17 cellular contexts compared by ENCODE assay signal in the genomic region with DNA sequence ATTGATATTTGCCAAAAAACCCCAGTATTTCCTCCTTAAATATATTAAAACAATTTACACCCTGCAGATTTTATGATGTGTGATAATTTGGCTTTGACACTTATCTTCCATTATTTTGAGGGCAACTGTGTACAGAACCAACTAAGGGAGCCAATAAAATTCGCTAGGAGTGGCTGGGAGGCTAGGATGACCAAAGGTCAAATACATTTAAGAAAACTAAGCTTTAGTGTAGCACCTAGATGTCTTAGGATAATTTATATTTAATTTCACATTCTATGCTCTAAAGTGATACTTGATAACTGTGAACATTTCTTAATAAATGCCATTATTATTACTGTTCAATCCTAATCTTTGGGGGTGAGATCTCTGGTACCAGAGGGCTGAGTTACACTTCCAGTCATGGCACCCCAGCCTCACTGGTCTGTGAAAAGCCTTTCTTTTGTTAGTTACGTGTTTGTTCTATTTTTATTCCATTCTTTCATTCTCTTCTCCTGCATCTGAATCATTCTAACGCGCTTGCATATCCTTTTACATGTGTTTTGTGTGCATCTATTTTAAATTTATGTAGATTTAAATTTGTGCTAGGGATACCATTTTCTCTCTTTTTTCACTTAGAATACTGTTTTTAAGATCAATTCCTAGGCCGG. TPM values are rescaled to one million over a fixed set of nuclear protein-coding genes. Genes with fewer than 3 reads are reported as not detected.
DNase-seq lines count a peak whose midpoint lies in the region; ATAC-seq and TF ChIP-seq lines count a peak whose summit lies in the region.
"Had no signal": no experiment of that assay in that cellular context is flagged by ENCODE, and none has a peak within 500 bp of the region (broad histone marks: within the 10 kb centered on the region; RNA-seq: fewer than 3 reads in every experiment).

No MANE protein-coding gene starts in this region.

- 98 to 99% methylated on average over 5 of the region's 5 CpGs for WGBS in GM23248 (ENCODE audit: low coverage in 1 of 2, low lambda C conversion rate in 2 of 2, missing lambda C conversion rate in 2 of 2), 2 experiments

- H3K4me2 ChIP-seq in neural progenitor cell (peak overlapping the region; percentile 1), GM23248 (ENCODE audit: unreplicated experiment) (no peak overlapping the region)
- H3K4me2 ChIP-seq: A549, BLaER1 had no signal

- no peak for DNase-seq in natural killer cell
- DNase-seq in natural killer cell treated with Interleukin-12 subunit alpha and Interleukin-12 subunit beta and Interleukin-15 and Interleukin-18, amount 100 ng/mL, for 72 hours (ENCODE audit: low spot score) = no peak
- no peak for DNase-seq in neural progenitor cell (ENCODE audit: low spot score)
- no peak for DNase-seq in GM23248
- no peak for DNase-seq in activated CD4-positive, alpha-beta T cell treated with anti-CD3 and anti-CD28 coated beads for 1 hour
- DNase-seq: CD4-positive, alpha-beta memory T cell; DMS153; DMS79; GDM1; H9 had no signal

- TF ChIP-seq CTCF in natural killer cell (IDR thresholded peaks at IDR 0.05) (no peak), neural progenitor cell (IDR thresholded peaks at IDR 0.05) (no peak)

- ATAC-seq in natural killer cell (no peak), GM19328 (IDR thresholded peaks at IDR 0.05; ENCODE audit: unreplicated experiment) (no peak)
- ATAC-seq in natural killer cell treated with Interleukin-12 subunit alpha and Interleukin-12 subunit beta and Interleukin-15 and Interleukin-18, amount 100 ng/mL, for 72 hours = no peak
- ATAC-seq: A549 had no signal

- H3K9me3 Mint-ChIP-seq in natural killer cell (no peaks in the 10 kb centered on the region), neural progenitor cell (no peaks in the 10 kb centered on the region)
- no peaks in the 10 kb centered on the region for H3K9me3 Mint-ChIP-seq in natural killer cell treated with Interleukin-12 subunit alpha and Interleukin-12 subunit beta and Interleukin-15 and Interleukin-18, amount 100 ng/mL, for 72 hours
- H3K9me3 Mint-ChIP-seq: CD14-positive monocyte; CD4-positive, alpha-beta memory T cell; H9 had no signal

- peaks cover 24% of the 10 kb centered on the region for H3F3A ChIP-seq in neural progenitor cell (ENCODE audit: low read depth)
- H3F3A ChIP-seq in GM23248 (ENCODE audit: insufficient read depth) = peaks cover 7% of the 10 kb centered on the region; the same call in 1 of the 2 replicates

- H3K4me3 Mint-ChIP-seq in natural killer cell = peak overlapping the region; percentile 21
- H3K4me3 Mint-ChIP-seq in natural killer cell treated with Interleukin-12 subunit alpha and Interleukin-12 subunit beta and Interleukin-15 and Interleukin-18, amount 100 ng/mL, for 72 hours = no peak overlapping the region
- H3K4me3 Mint-ChIP-seq in neural progenitor cell = no peak overlapping the region
- H3K4me3 Mint-ChIP-seq: CD14-positive monocyte; CD4-positive, alpha-beta memory T cell; H9 had no signal

- H3K27me3 ChIP-seq in neural progenitor cell (no peaks in the 10 kb centered on the region), skeletal muscle tissue (ENCODE audit: control insufficient read depth in 3 of 3, insufficient read depth in 3 of 3, low read length in 3 of 3) (no peaks in the 10 kb centered on the region), GM23248 (replicated peaks; ENCODE audit: insufficient read depth) (no peaks in the 10 kb centered on the region)
- H3K27me3 ChIP-seq: BLaER1 had no signal

- intact Hi-C loops in natural killer cell (cut with micrococcal nuclease) = no loop called here

- H3K27ac Mint-ChIP-seq in natural killer cell (no peak overlapping the region), neural progenitor cell (no peak overlapping the region)
- no peak overlapping the region for H3K27ac Mint-ChIP-seq in natural killer cell treated with Interleukin-12 subunit alpha and Interleukin-12 subunit beta and Interleukin-15 and Interleukin-18, amount 100 ng/mL, for 72 hours
- H3K27ac Mint-ChIP-seq: CD4-positive, alpha-beta memory T cell had no signal

- H3K9me2 ChIP-seq in GM23248 (ENCODE audit: insufficient read depth) = no peaks in the 10 kb centered on the region

- in situ Hi-C loops in GM23248 (cut with MboI) = no loop called here

- H3K9ac ChIP-seq in neural progenitor cell = no peak overlapping the region
- no peak overlapping the region for H3K9ac ChIP-seq in skeletal muscle tissue (ENCODE audit: low read depth in 1 of 3, low read length in 3 of 3)
- no peak overlapping the region for H3K9ac ChIP-seq in GM23248
- H3K9ac ChIP-seq: BLaER1 had no signal

- H3K4me1 Mint-ChIP-seq in natural killer cell (peaks cover 17 to 26% of the 10 kb centered on the region in 2 donors), neural progenitor cell (peaks cover 3% of the 10 kb centered on the region)
- peaks cover 11 to 24% of the 10 kb centered on the region in 2 donors for H3K4me1 Mint-ChIP-seq in natural killer cell treated with Interleukin-12 subunit alpha and Interleukin-12 subunit beta and Interleukin-15 and Interleukin-18, amount 100 ng/mL, for 72 hours (ENCODE audit: low read depth in 2 of 2)

- H3K27ac ChIP-seq in neural progenitor cell (no peak overlapping the region), skeletal muscle tissue (ENCODE audit: low read depth, low read length) (peak overlapping the region; percentile 26), GM23248 (no peak overlapping the region)
- H3K27ac ChIP-seq: 22Rv1, A549, BLaER1 had no signal

- no peaks in the 10 kb centered on the region for H3K27me3 Mint-ChIP-seq in natural killer cell (ENCODE audit: low read depth in 2 of 2)
- H3K27me3 Mint-ChIP-seq in natural killer cell treated with Interleukin-12 subunit alpha and Interleukin-12 subunit beta and Interleukin-15 and Interleukin-18, amount 100 ng/mL, for 72 hours = no peaks in the 10 kb centered on the region
- H3K27me3 Mint-ChIP-seq in neural progenitor cell (ENCODE audit: insufficient read depth, low read depth) = no peaks in the 10 kb centered on the region
- H3K27me3 Mint-ChIP-seq: CD4-positive, alpha-beta memory T cell had no signal

- H3K4me3 ChIP-seq in neural progenitor cell (no peak overlapping the region), skeletal muscle tissue (ENCODE audit: low read length in 3 of 3) (no peak overlapping the region), GM23248 (no peak overlapping the region)
- H3K4me3 ChIP-seq: A549, BLaER1 had no signal

- peaks cover 8% of the 10 kb centered on the region for H3K36me3 ChIP-seq in neural progenitor cell
- H3K36me3 ChIP-seq in skeletal muscle tissue (ENCODE audit: control insufficient read depth in 3 of 3, insufficient read depth in 3 of 3, low read length in 3 of 3) = peaks cover 0 to 4% (median 2%) of the 10 kb centered on the region in 3 donors
- peaks cover 30% of the 10 kb centered on the region for H3K36me3 ChIP-seq in GM23248 (ENCODE audit: low read depth)

- H3K9me3 ChIP-seq in neural progenitor cell (ENCODE audit: low read depth) = no peaks in the 10 kb centered on the region
- H3K9me3 ChIP-seq in skeletal muscle tissue (ENCODE audit: control insufficient read depth in 3 of 3, low read length in 3 of 3) = no peaks in the 10 kb centered on the region
- no peaks in the 10 kb centered on the region for H3K9me3 ChIP-seq in GM23248 (ENCODE audit: low read depth)
- H3K9me3 ChIP-seq: A549, BLaER1 had no signal

- H4K20me1 ChIP-seq in neural progenitor cell (ENCODE audit: low read depth) (peaks cover 50% of the 10 kb centered on the region), GM23248 (ENCODE audit: insufficient read depth) (peaks cover 4% of the 10 kb centered on the region; the same call in 1 of the 2 replicates)

- peaks cover 16% of the 10 kb centered on the region for H3K4me1 ChIP-seq in neural progenitor cell
- peaks cover 0 to 6% (median 3%) of the 10 kb centered on the region in 3 donors for H3K4me1 ChIP-seq in skeletal muscle tissue (ENCODE audit: control insufficient read depth in 3 of 3, insufficient read depth in 3 of 3, low read length in 3 of 3)
- H3K4me1 ChIP-seq in GM23248 (ENCODE audit: insufficient read depth) = 0 out of 2 replicates have a peak, but pooled peaks cover 6% of the 10 kb centered on the region

- H2AFZ ChIP-seq in neural progenitor cell (replicated peaks) (no peak overlapping the region), GM23248 (no peak overlapping the region)

- H3K79me2 ChIP-seq in neural progenitor cell (ENCODE audit: low read depth) = peaks cover 58% of the 10 kb centered on the region
- H3K79me2 ChIP-seq in GM23248 (ENCODE audit: insufficient read depth) = peaks cover 100% of the 10 kb centered on the region

- H3K36me3 Mint-ChIP-seq in natural killer cell (no peaks in the 10 kb centered on the region), neural progenitor cell (peaks cover 28% of the 10 kb centered on the region)
- no peaks in the 10 kb centered on the region for H3K36me3 Mint-ChIP-seq in natural killer cell treated with Interleukin-12 subunit alpha and Interleukin-12 subunit beta and Interleukin-15 and Interleukin-18, amount 100 ng/mL, for 72 hours

RNA-seq across cellular contexts. Expression of a gene that starts 19.1 kb away (rescaled TPM):
- total RNA-seq in natural killer cell = 10 to 100 TPM; 11.3 to 15.6 (median 14.2) TPM
- 10 to 100 TPM in 1 of 2 donors, 1 to 10 TPM in 1; 9.2 to 17.5 TPM for total RNA-seq in natural killer cell treated with Interleukin-12 subunit alpha and Interleukin-12 subunit beta and Interleukin-15 and Interleukin-18, amount 100 ng/mL, for 72 hours
- total RNA-seq in neural progenitor cell (ENCODE audit: low replicate concordance) = 50.1 and 67.7 TPM in 2 replicates
- 15.7 TPM for total RNA-seq in skeletal muscle tissue
- 48.6 and 59.3 TPM in 2 replicates for total RNA-seq in GM23248 (2014; rRNA removed; shearing (Covaris generic))
- polyA plus RNA-seq in GM23248 (2016; fragmentation: Nextera tagmentation; extraction: Ambion mirVana) = 27.6 and 27.8 TPM in 2 replicates

RNA-seq across cellular contexts. Expression of a gene that starts 26.9 kb away (rescaled TPM):
- total RNA-seq in natural killer cell (under 1 TPM in 1 of 3 donors, not detected in 2; 0.18 TPM), neural progenitor cell (ENCODE audit: low replicate concordance) (103 and 113 TPM in 2 replicates), skeletal muscle tissue (not detected)
- total RNA-seq in natural killer cell treated with Interleukin-12 subunit alpha and Interleukin-12 subunit beta and Interleukin-15 and Interleukin-18, amount 100 ng/mL, for 72 hours = under 1 TPM in 1 of 2 donors, not detected in 1; 0.33 TPM
- 0.43 and 4.4 TPM in 2 replicates for total RNA-seq in GM23248 (2014; rRNA removed; shearing (Covaris generic))
- polyA plus RNA-seq in GM23248 (2016; fragmentation: Nextera tagmentation; extraction: Ambion mirVana) = 0.34 and 0.68 TPM in 2 replicates
- total RNA-seq: CD4-positive, alpha-beta memory T cell; HT-29 had no signal
- polyA plus RNA-seq: CD14-positive monocyte; CD4-positive, alpha-beta memory T cell had no signal

Comparison
In these comparisons a context has a peak if more than half of its experiments do, and no peak if none do; other contexts are left out.
1. RNA of a gene that starts 26.9 kb away (total RNA-seq): 103 to 113 TPM in neural progenitor cell; 0.43 to 4.4 TPM in GM23248, 0.33 TPM in natural killer cell treated with Interleukin-12 subunit alpha and Interleukin-12 subunit beta and Interleukin-15 and Interleukin-18, amount 100 ng/mL, for 72 hours, 0.18 TPM in natural killer cell and not detected in skeletal muscle tissue (single experiment); every median in the first group is over 10 times any median in the second.